12 cellular contexts compared by ENCODE assay signal in genomic region chr7:31126976-31127375, GRCh38.
A peak's percentile ranks its signal among the peaks of the same experiment; 100 is the strongest.
DNase-seq lines count a peak whose midpoint lies in the region; ATAC-seq and TF ChIP-seq lines count a peak whose summit lies in the region.
"Had no signal": no experiment of that assay in that cellular context is flagged by ENCODE, and none has a peak within 500 bp of the region (broad histone marks: within the 10 kb centered on the region; RNA-seq: fewer than 3 reads in every experiment).

No MANE protein-coding gene starts in this region.

- TF ChIP-seq CTCF in H9 (conservative IDR thresholded peaks at IDR 0.05) (peak; percentile 40), endodermal cell (conservative IDR thresholded peaks at IDR 0.05) (peak; percentile 54), lower leg skin (IDR thresholded peaks at IDR 0.05) (no peak)

- no peak overlapping the region for H4K91ac ChIP-seq in H9 (ENCODE audit: insufficient read length, low read depth, low read length)

- no peak overlapping the region for H3T11ph ChIP-seq in H9 (ENCODE audit: low read length)

- H3K4me2 ChIP-seq in H9 (ENCODE audit: insufficient read depth, insufficient read length, low read length): no peak overlapping the region

- H2BK12ac ChIP-seq in H9 (ENCODE audit: insufficient read length, low read depth, low read length): no peak overlapping the region

- H3K9me3 Mint-ChIP-seq in H9: no peaks in the 10 kb centered on the region
- H3K9me3 Mint-ChIP-seq in endodermal cell: no peaks in the 10 kb centered on the region
- H3K9me3 Mint-ChIP-seq: activated naive CD4-positive, alpha-beta T cell treated with anti-CD3 and anti-CD28 coated beads for 36 hours had no signal

- no peak overlapping the region for H4K8ac ChIP-seq in H9 (replicated peaks; ENCODE audit: insufficient read length, low read depth, low read length)

- H3K23ac ChIP-seq in H9 (ENCODE audit: insufficient read length, low read depth, low read length): no peak overlapping the region

- H4K20me1 ChIP-seq in H9 (ENCODE audit: control insufficient read depth, insufficient read depth, insufficient read length): no peaks in the 10 kb centered on the region

- no peaks in the 10 kb centered on the region for H3K79me1 ChIP-seq in H9 (ENCODE audit: insufficient read depth, low read depth, low read length, poor library complexity, severe bottlenecking)

- H3K27me3 Mint-ChIP-seq in H9 (ENCODE audit: low read depth): peaks cover 7% of the 10 kb centered on the region
- H3K27me3 Mint-ChIP-seq in endodermal cell (ENCODE audit: insufficient read depth): peaks cover 4% of the 10 kb centered on the region

- H3K79me2 ChIP-seq in H9 (ENCODE audit: insufficient read depth, low read length): no peaks in the 10 kb centered on the region

- H3K4me3 Mint-ChIP-seq in H9: no peak overlapping the region
- H3K4me3 Mint-ChIP-seq in endodermal cell: no peak overlapping the region
- H3K4me3 Mint-ChIP-seq: activated naive CD4-positive, alpha-beta T cell treated with anti-CD3 and anti-CD28 coated beads for 36 hours had no signal

- no peak overlapping the region for H2BK20ac ChIP-seq in H9 (ENCODE audit: low read depth, low read length, poor library complexity, severe bottlenecking)

- H3K9me3 ChIP-seq in H9 (ENCODE audit: control insufficient read depth, low read depth, low read length) (no peaks in the 10 kb centered on the region), endodermal cell (ENCODE audit: control insufficient read depth, low read length) (peaks cover 5% of the 10 kb centered on the region)
- H3K9me3 ChIP-seq: MG63, Peyer's patch had no signal

- intact Hi-C loops in lower leg skin (cut with DNase I; ENCODE audit: low total_unique reads): no loop called here

- H3K36me3 ChIP-seq in endodermal cell (ENCODE audit: control insufficient read depth, insufficient read depth, low read length): no peaks in the 10 kb centered on the region
- H3K36me3 ChIP-seq: MG63, Peyer's patch had no signal

- no peak overlapping the region for H3K56ac ChIP-seq in H9 (ENCODE audit: insufficient read length, low read depth, low read length)

- peaks cover 5% of the 10 kb centered on the region in 2 experiments for H3K4me1 Mint-ChIP-seq in H9
- H3K4me1 Mint-ChIP-seq in endodermal cell: no peaks in the 10 kb centered on the region

- H3K27ac Mint-ChIP-seq in H9 (no peak overlapping the region), endodermal cell (no peak overlapping the region)
- H3K27ac Mint-ChIP-seq: activated naive CD4-positive, alpha-beta T cell treated with anti-CD3 and anti-CD28 coated beads for 36 hours had no signal

- no peak overlapping the region for H2BK5ac ChIP-seq in H9 (ENCODE audit: insufficient read length, low read length)

- no peaks in the 10 kb centered on the region for H3K23me2 ChIP-seq in H9 (ENCODE audit: insufficient read length, low read depth, low read length, poor library complexity, severe bottlenecking)

- no peak overlapping the region for H2BK15ac ChIP-seq in H9 (ENCODE audit: low read depth, low read length)

- no peak for TF ChIP-seq POLR2A in lower leg skin (IDR thresholded peaks at IDR 0.05)

- ATAC-seq in HG02870 (IDR thresholded peaks at IDR 0.05; ENCODE audit: unreplicated experiment): no peak

- no peak overlapping the region for H3K9ac ChIP-seq in H9 (ENCODE audit: extremely low read depth, insufficient read length, low read length)
- H3K9ac ChIP-seq in endodermal cell (ENCODE audit: extremely low read depth, low read length, poor library complexity, severe bottlenecking): no peak overlapping the region

- no peak overlapping the region for H2AFZ ChIP-seq in H9 (ENCODE audit: low read length)

- H3K4me3 ChIP-seq in endodermal cell (ENCODE audit: low read length) (no peak overlapping the region), lower leg skin (ENCODE audit: low read depth, poor library complexity, severe bottlenecking) (no peak overlapping the region)
- H3K4me3 ChIP-seq: MG63, Peyer's patch, skin epidermis had no signal

- H3K27ac ChIP-seq in H9 (ENCODE audit: insufficient read length, low read depth, low read length) (no peak overlapping the region), endodermal cell (ENCODE audit: low read depth, low read length) (no peak overlapping the region)
- H3K27ac ChIP-seq: Peyer's patch, skin epidermis had no signal

- no peak overlapping the region for H3K14ac ChIP-seq in H9 (ENCODE audit: insufficient read depth, low read length)

- H3K36me3 Mint-ChIP-seq in H9 (ENCODE audit: insufficient read depth in 1 of 3, low read depth in 3 of 3): no peaks in the 10 kb centered on the region
- no peaks in the 10 kb centered on the region for H3K36me3 Mint-ChIP-seq in endodermal cell (ENCODE audit: low read depth)

- no CpG with 5 or more reads among the region's 1 CpG for WGBS in H9 (ENCODE audit: extremely low coverage, insufficient read length, low lambda C conversion rate)
- 80 to 85% methylated on average over 1 of the region's 1 CpG for WGBS in endodermal cell (ENCODE audit: insufficient coverage in 1 of 2, insufficient read length in 1 of 2), 2 experiments
- 63 to 64% methylated on average over 1 of the region's 1 CpG for WGBS in lower leg skin, 2 donors

- no peak for DNase-seq in H9
- peak; percentile 6 for DNase-seq in NCI-H2227 (lab: John Stamatoyannopoulos, UW; ENCODE audit: unreplicated experiment)
- no peak for DNase-seq in endodermal cell
- DNase-seq in renal cortical epithelial cell (ENCODE audit: low read depth): peak; percentile 6
- no peak for DNase-seq in lower leg skin (ENCODE audit: low spot score in 2 of 2)
- no peak for DNase-seq in NCI-H526 treated with DMSO at 0.1 percent for 48 hours (lab: John Stamatoyannopoulos, UW)
- DNase-seq: activated CD4-positive, alpha-beta T cell treated with anti-CD3 and anti-CD28 coated beads for 1 hour; activated naive CD4-positive, alpha-beta T cell treated with anti-CD3 and anti-CD28 coated beads for 36 hours; MG63; Peyer's patch had no signal

- no peak overlapping the region for H3K4ac ChIP-seq in H9 (ENCODE audit: low read depth, low read length)

- H4K5ac ChIP-seq in H9 (ENCODE audit: insufficient read length, low read depth, low read length): no peak overlapping the region

- no peaks in the 10 kb centered on the region for H3K4me1 ChIP-seq in H9 (ENCODE audit: insufficient read depth, low read length)
- no peaks in the 10 kb centered on the region for H3K4me1 ChIP-seq in endodermal cell (ENCODE audit: control insufficient read depth, insufficient read depth, low read length)
- H3K4me1 ChIP-seq: Peyer's patch had no signal

- H2BK120ac ChIP-seq in H9 (ENCODE audit: low read depth, low read length, poor library complexity, severe bottlenecking): no peak overlapping the region

- H3K18ac ChIP-seq in H9 (ENCODE audit: insufficient read length, low read depth, low read length): no peak overlapping the region

- H2AK5ac ChIP-seq in H9 (ENCODE audit: insufficient read length, low read length): no peak overlapping the region

- H3K27me3 ChIP-seq in H9 (ENCODE audit: insufficient read depth, low read length) (no peaks in the 10 kb centered on the region), endodermal cell (ENCODE audit: control insufficient read depth, insufficient read depth, low read length, poor library complexity, severe bottlenecking) (no peaks in the 10 kb centered on the region)
- H3K27me3 ChIP-seq: Peyer's patch had no signal

Comparison
In these comparisons a context has a peak if more than half of its experiments do, and no peak if none do; other contexts are left out.
1. DNase-seq: peak in NCI-H2227 (single experiment) and renal cortical epithelial cell (single experiment); none in H9 (single experiment), endodermal cell (single experiment), lower leg skin (0 of 2) and NCI-H526 treated with DMSO at 0.1 percent for 48 hours (single experiment).
2. CTCF ChIP-seq: peak in H9 (single experiment) and endodermal cell (single experiment); none in lower leg skin (0 of 3).